In the genomic region with DNA sequence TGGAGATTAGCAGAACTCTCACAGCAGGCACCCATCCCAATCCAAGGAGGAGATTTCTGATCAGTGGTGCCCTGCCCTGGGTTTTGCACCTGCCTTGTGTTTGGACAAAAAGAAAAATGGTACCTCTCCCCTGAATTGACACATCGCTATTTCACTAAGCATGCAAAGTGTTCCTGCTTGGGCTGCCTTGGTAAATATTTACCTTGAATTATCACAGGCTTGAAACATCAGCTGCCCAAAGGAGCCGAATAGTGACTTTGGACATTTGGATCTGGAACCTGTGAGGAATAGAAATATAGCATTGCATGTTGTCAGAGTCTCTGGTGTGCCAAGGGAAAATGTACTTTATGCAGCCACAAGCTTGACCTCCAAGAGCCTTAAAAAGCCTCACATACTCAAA, we compare ENCODE assay signal across 30 cellular contexts.
DNase-seq lines count a peak whose midpoint lies in the region; ATAC-seq and TF ChIP-seq lines count a peak whose summit lies in the region.
"Had no signal": no experiment of that assay in that cellular context is flagged by ENCODE, and none has a peak within 500 bp of the region (broad histone marks: within the 10 kb centered on the region; RNA-seq: fewer than 3 reads in every experiment).

No MANE protein-coding gene starts in this region.

- H3K4me1 ChIP-seq in Karpas-422 (ENCODE audit: low read length), result no peaks in the 10 kb centered on the region
- H3K4me1 ChIP-seq: esophagus squamous epithelium, gastrocnemius medialis, HAP-1, lower lobe of right lung, parathyroid adenoma had no signal

- H3K27me3 ChIP-seq in Karpas-422 (ENCODE audit: low read length), result no peaks in the 10 kb centered on the region
- H3K27me3 ChIP-seq: cardiac muscle cell, esophagus squamous epithelium, gastrocnemius medialis had no signal

- H3K36me3 ChIP-seq in Karpas-422 (ENCODE audit: insufficient read depth, low read length), result no peaks in the 10 kb centered on the region
- H3K36me3 ChIP-seq: cardiac muscle cell, esophagus squamous epithelium, gastrocnemius medialis, HAP-1, lower lobe of right lung had no signal

- no peak overlapping the region for H3K27ac ChIP-seq in Karpas-422 (ENCODE audit: low read length)
- H3K27ac ChIP-seq: cardiac muscle cell, esophagus squamous epithelium, gastrocnemius medialis, lower lobe of right lung, parathyroid adenoma, SK-N-MC had no signal

- no peaks in the 10 kb centered on the region for H3K9me2 ChIP-seq in Karpas-422 (replicated peaks; ENCODE audit: insufficient read depth, low read length)

- no peak overlapping the region for H3K4me2 ChIP-seq in Karpas-422 (ENCODE audit: low read depth, low read length, poor library complexity, severe bottlenecking)

- H3K4me3 ChIP-seq in Karpas-422 (ENCODE audit: low read length), result no peak overlapping the region
- H3K4me3 ChIP-seq: cardiac muscle cell, esophagus squamous epithelium, gastrocnemius medialis, GM12878, HAP-1, lower lobe of right lung, mucosa of descending colon, SK-N-MC had no signal

- no peak overlapping the region for H2AFZ ChIP-seq in Karpas-422 (ENCODE audit: low read length)
- H2AFZ ChIP-seq: parathyroid adenoma had no signal

- H3K79me2 ChIP-seq in Karpas-422 (ENCODE audit: low read length), result no peaks in the 10 kb centered on the region
- H3K79me2 ChIP-seq: parathyroid adenoma had no signal

- no peaks in the 10 kb centered on the region for H4K20me1 ChIP-seq in Karpas-422 (ENCODE audit: insufficient read depth, low read depth, low read length)

- no peaks in the 10 kb centered on the region for H3K9me3 ChIP-seq in Karpas-422 (ENCODE audit: low read length)
- H3K9me3 ChIP-seq: esophagus squamous epithelium, gastrocnemius medialis, HAP-1, lower lobe of right lung, mucosa of descending colon had no signal

- TF ChIP-seq CTCF in GM13976 (IDR thresholded peaks at IDR 0.05; ENCODE audit: borderline replicate concordance, control extremely low read depth, extremely low read depth, insufficient read depth, missing control alignments), result no peak

- no peak for ATAC-seq in activated CD4-positive, CD25-positive, alpha-beta regulatory T cell treated with anti-CD3 and anti-CD28 coated beads, Interleukin-2, amount 50 U/mL, for 24 hours
- ATAC-seq: CD8-positive, alpha-beta T cell; gastrocnemius medialis; GM12878; lower lobe of right lung; mucosa of descending colon; right cardiac atrium; T-helper 17 cell had no signal

- no peak overlapping the region for H3K9ac ChIP-seq in Karpas-422 (ENCODE audit: low read length)
- H3K9ac ChIP-seq: parathyroid adenoma had no signal

- in situ Hi-C loops in GM13976 (cut with MboI; ENCODE audit: low sequenced_read_pairs, unreplicated experiment), result no loop called here

- DNase-seq in COR-L47 (lab: John Stamatoyannopoulos, UW) (peak; percentile 59), NCI-H1105 (lab: John Stamatoyannopoulos, UW) (peak; percentile 36), NCI-H345 (lab: John Stamatoyannopoulos, UW) (peak; percentile 94), SHP77 treated with DMSO at 0.1 percent for 48 hours (lab: John Stamatoyannopoulos, UW) (peak; percentile 97), GM13976 (ENCODE audit: low spot score) (no peak), Karpas-422 (no peak), HuH-7.5 (ENCODE audit: low spot score) (no peak)
- DNase-seq: activated CD4-positive, alpha-beta T cell treated with anti-CD3 and anti-CD28 coated beads, Interleukin-2, amount 50 U/mL, for 1 hour; AML-193; anterior cingulate cortex; CD8-positive, alpha-beta T cell; cortex of kidney; esophagus squamous epithelium; gastrocnemius medialis; hypothalamus; Kasumi-1; lower lobe of right lung; mucosa of descending colon; NCI-H226; right cardiac atrium; stimulated activated CD4-positive, alpha-beta T cell treated with anti-CD3 and anti-CD28 coated beads, Interleukin-12 subunit alpha, Interleukin-12 subunit beta, amount 100 ng/mL, for 4 hours; stimulated activated CD4-positive, alpha-beta T cell treated with anti-CD3 and anti-CD28 coated beads, Interleukin-4, amount 100 ng/mL, for 4 hours; stimulated activated naive CD4-positive, alpha-beta T cell; T-helper 17 cell had no signal

Comparison
In these comparisons a context has a peak if more than half of its experiments do, and no peak if none do; other contexts are left out.
1. DNase-seq: peak in COR-L47 (single experiment), NCI-H1105 (single experiment), NCI-H345 (single experiment) and SHP77 treated with DMSO at 0.1 percent for 48 hours (single experiment); none in GM13976 (single experiment), Karpas-422 (single experiment) and HuH-7.5 (single experiment).